Comparison of ENCODE assay signal across 9 cellular contexts in the genomic region with DNA sequence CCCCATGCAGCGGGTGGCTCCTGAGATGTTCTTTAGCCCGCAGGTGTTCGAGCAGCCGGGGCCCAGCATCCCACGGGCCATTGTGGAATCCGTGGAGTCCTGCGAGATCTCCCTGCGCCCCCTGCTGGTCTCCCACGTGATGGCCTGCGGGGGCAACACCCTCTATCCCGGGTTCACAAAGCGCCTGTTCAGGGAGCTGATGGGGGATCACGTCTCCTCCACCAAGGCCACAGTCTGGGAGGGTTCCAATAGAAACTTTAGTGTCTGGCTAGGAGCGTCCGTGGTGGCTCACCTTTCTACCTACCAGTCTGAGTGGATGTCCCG.
DNase-seq lines count a peak whose midpoint lies in the region; TF ChIP-seq lines count a peak whose summit lies in the region.
"Had no signal": no experiment of that assay in that cellular context is flagged by ENCODE, and none has a peak within 500 bp of the region (broad histone marks: within the 10 kb centered on the region; RNA-seq: fewer than 3 reads in every experiment).

No MANE protein-coding gene starts in this region.

- TF ChIP-seq POLR2A in stomach (IDR thresholded peaks at IDR 0.05), result no peak

- CTCF ChIA-PET in HEK293 (lab: Yijun Ruan, JAX), result interaction anchor here (0.5 to 4.8 kb wide), 20 partner anchors 9 to 444 kb away, joined by 3 to 27 read pairs (median 4); a partner anchor contains a TSS

- no peaks in the 10 kb centered on the region for H3K4me1 ChIP-seq in HEK293 (ENCODE audit: control insufficient read depth, insufficient read depth, low read length)
- no peaks in the 10 kb centered on the region for H3K4me1 ChIP-seq in stomach
- H3K4me1 ChIP-seq: suprapubic skin had no signal

- WGBS in stomach, 5 donors, result 29 to 63% (median 33%) methylated on average over 6 to 16 of the region's 16 CpGs

- no peak overlapping the region for H3K27ac ChIP-seq in HEK293 (ENCODE audit: extremely low read depth, low read depth, low read length)
- no peak overlapping the region for H3K27ac ChIP-seq in stomach
- H3K27ac ChIP-seq: suprapubic skin had no signal

- H3K36me3 ChIP-seq in HEK293 (ENCODE audit: control insufficient read depth in 2 of 2, insufficient read depth in 1 of 2, low read length in 2 of 2) (no peaks in the 10 kb centered on the region), stomach (no peaks in the 10 kb centered on the region)
- H3K36me3 ChIP-seq: suprapubic skin had no signal

- H3K9me3 ChIP-seq in HEK293 (ENCODE audit: control insufficient read depth, insufficient read depth, low read depth, low read length), result no peaks in the 10 kb centered on the region
- H3K9me3 ChIP-seq in stomach, result no peaks in the 10 kb centered on the region
- H3K9me3 ChIP-seq: suprapubic skin had no signal

- POLR2A ChIA-PET in HEK293 (lab: Yijun Ruan, JAX), result no interaction called here

- no peak for TF ChIP-seq EP300 in stomach (IDR thresholded peaks at IDR 0.05)

- intact Hi-C loops in stomach (cut with DNase I; ENCODE audit: low total_unique reads), result no loop called here

- H3K4me3 ChIP-seq in HEK293 (ENCODE audit: low read depth, low read length), result no peak overlapping the region
- H3K4me3 ChIP-seq in stomach, result no peak overlapping the region
- H3K4me3 ChIP-seq: suprapubic skin had no signal

- peak; percentile 38; the same call in 1 of the 2 replicates for TF ChIP-seq CTCF in HEK293 (tag by site-specific recombination; IDR thresholded peaks at IDR 0.05)
- peak in 4 of 7 experiments; percentile 19 to 39 (median 32) for TF ChIP-seq CTCF in stomach (IDR thresholded peaks at IDR 0.05)

- H3K27me3 ChIP-seq in stomach, result peaks cover 0 to 79% (median 15%) of the 10 kb centered on the region in 3 donors

- DNase-seq in COLO668 (lab: John Stamatoyannopoulos, UW; ENCODE audit: unreplicated experiment) (peak; percentile 68), inferior parietal cortex (ENCODE audit: extremely low spot score) (peak; percentile 22), stomach (peak; percentile 27), T-helper 2 cell (no peak), LoVo (ENCODE audit: low spot score) (no peak), NCI-H2196 (lab: John Stamatoyannopoulos, UW; ENCODE audit: unreplicated experiment) (no peak)
- DNase-seq in activated CD8-positive, alpha-beta memory T cell treated with anti-CD3 and anti-CD28 coated beads, Interleukin-2, amount 50 U/mL, for 48 hours, result peak; percentile 76

TF ChIP-seq in HEK293, 187 proteins besides CTCF, POLR2A, EP300 and RAD21:
- no peak for TF ChIP-seq ZNF221 (tag by site-specific recombination; IDR thresholded peaks at IDR 0.05; ENCODE audit: borderline replicate concordance)
- 0 out of 2 replicates have a peak, but pooled peaks have one; percentile 21 for TF ChIP-seq ZFHX2 (tag by site-specific recombination; conservative IDR thresholded peaks at IDR 0.05)

Comparison
In these comparisons a context has a peak if more than half of its experiments do, and no peak if none do; other contexts are left out.
1. DNase-seq: peak in COLO668 (single experiment), activated CD8-positive, alpha-beta memory T cell treated with anti-CD3 and anti-CD28 coated beads, Interleukin-2, amount 50 U/mL, for 48 hours (single experiment), inferior parietal cortex (single experiment) and stomach (single experiment); none in T-helper 2 cell (0 of 5), LoVo (single experiment) and NCI-H2196 (single experiment).